In genomic region chr5:57950616-57951228, GRCh38 we compare ENCODE assay signal across 19 cellular contexts.
"Had no signal": no experiment of that assay in that cellular context is flagged by ENCODE, and none has a peak within 500 bp of the region (broad histone marks: within the 10 kb centered on the region; RNA-seq: fewer than 3 reads in every experiment).

No MANE protein-coding gene starts in this region.

- H3K27ac ChIP-seq: coronary artery, esophagus squamous epithelium, gastroesophageal sphincter, left ventricle myocardium inferior, lower lobe of right lung, skin epidermis, stomach, thoracic aorta, transverse colon had no signal

- H3K27me3 ChIP-seq: esophagus squamous epithelium, gastroesophageal sphincter, stomach, transverse colon had no signal

- H3K4me1 ChIP-seq: esophagus squamous epithelium, gastroesophageal sphincter, stomach, transverse colon had no signal

- H3K4me3 ChIP-seq: coronary artery, esophagus squamous epithelium, gastroesophageal sphincter, left ventricle myocardium inferior, lower lobe of right lung, skin epidermis, stomach, thoracic aorta, transverse colon had no signal

- H3K36me3 ChIP-seq: esophagus squamous epithelium, gastroesophageal sphincter, left ventricle myocardium inferior, lower lobe of right lung, stomach, thoracic aorta, transverse colon had no signal

- ATAC-seq: gastroesophageal sphincter; lower lobe of right lung; natural killer cell treated with Interleukin-12 subunit alpha and Interleukin-12 subunit beta and Interleukin-15 and Interleukin-18, amount 100 ng/mL, for 72 hours; sciatic nerve had no signal

- H3K27me3 Mint-ChIP-seq: memory B cell; natural killer cell treated with Interleukin-12 subunit alpha and Interleukin-12 subunit beta and Interleukin-15 and Interleukin-18, amount 100 ng/mL, for 72 hours had no signal

- H3K9me3 Mint-ChIP-seq: memory B cell had no signal

- H3K9me3 ChIP-seq: esophagus squamous epithelium, left ventricle myocardium inferior, lower lobe of right lung, stomach, thoracic aorta, transverse colon had no signal

- DNase-seq: central memory CD4-positive, alpha-beta T cell; effector memory CD4-positive, alpha-beta T cell; esophagus squamous epithelium; islet precursor cell; left ventricle myocardium inferior; lower lobe of right lung; midbrain; stimulated activated CD4-positive, alpha-beta T cell treated with anti-CD3 and anti-CD28 coated beads, Interleukin-2, amount 100 ng/mL, for 24 hours; stimulated activated naive CD4-positive, alpha-beta T cell; stomach; substantia nigra; transverse colon had no signal

- H3K27ac Mint-ChIP-seq: memory B cell; natural killer cell treated with Interleukin-12 subunit alpha and Interleukin-12 subunit beta and Interleukin-15 and Interleukin-18, amount 100 ng/mL, for 72 hours had no signal

- H3K4me3 Mint-ChIP-seq: memory B cell; natural killer cell treated with Interleukin-12 subunit alpha and Interleukin-12 subunit beta and Interleukin-15 and Interleukin-18, amount 100 ng/mL, for 72 hours had no signal

- H3K4me1 Mint-ChIP-seq: memory B cell had no signal

- H3K36me3 Mint-ChIP-seq: memory B cell; natural killer cell treated with Interleukin-12 subunit alpha and Interleukin-12 subunit beta and Interleukin-15 and Interleukin-18, amount 100 ng/mL, for 72 hours had no signal
